1 cellular context compared by ENCODE assay signal in genomic region chr17:59859444-59860025, GRCh38.
TF ChIP-seq lines count a peak whose summit lies in the region.

No MANE protein-coding gene starts in this region.

TF ChIP-seq in H1, 55 proteins besides CTCF, POLR2A, EP300 and RAD21:
- TF ChIP-seq CHD1 (IDR thresholded peaks at IDR 0.05; ENCODE audit: low read depth, low read length) (no peak), CEBPB (IDR thresholded peaks at IDR 0.05; ENCODE audit: low read depth, low read length) (no peak), CBX5 (IDR thresholded peaks at IDR 0.05; ENCODE audit: low read depth, low read length) (no peak), NRF1 (IDR thresholded peaks at IDR 0.05; ENCODE audit: low read depth, low read length) (no peak), ZNF274 (IDR thresholded peaks at IDR 0.05; ENCODE audit: borderline replicate concordance, extremely low read depth, low read length) (no peak), USF2 (IDR thresholded peaks at IDR 0.05; ENCODE audit: low read length) (no peak), GABPA (IDR thresholded peaks at IDR 0.05; ENCODE audit: borderline replicate concordance, insufficient read depth, low read length) (no peak), EGR1 (IDR thresholded peaks at IDR 0.05; ENCODE audit: borderline replicate concordance, low read depth, low read length) (no peak), CBX8 (IDR thresholded peaks at IDR 0.05; ENCODE audit: borderline replicate concordance, low read depth, low read length) (no peak), SRF (IDR thresholded peaks at IDR 0.05; ENCODE audit: low read depth, low read length) (no peak), KDM4A (IDR thresholded peaks at IDR 0.05; ENCODE audit: low read depth, low read length, severe bottlenecking) (no peak), SAP30 (IDR thresholded peaks at IDR 0.05; ENCODE audit: insufficient read depth, insufficient replicate concordance, low read length) (no peak), GTF2F1 (IDR thresholded peaks at IDR 0.05; ENCODE audit: borderline replicate concordance, low read depth, low read length) (no peak), JUN (IDR thresholded peaks at IDR 0.05; ENCODE audit: low read depth, low read length) (no peak), ASH2L (IDR thresholded peaks at IDR 0.05; ENCODE audit: low read length) (no peak), SIN3A (conservative IDR thresholded peaks at IDR 0.05 in 1 of 2, IDR thresholded peaks at IDR 0.05 in 1 of 2; ENCODE audit: low read depth in 1 of 2, low read length in 2 of 2) (no peak)
TF ChIP-seq in H1: peak in this region for 0.
